Comparison of ENCODE assay signal across 9 cellular contexts in genomic region chr19:19192910-19193423, GRCh38. TPM values are rescaled to one million over a fixed set of nuclear protein-coding genes. Genes with fewer than 3 reads are reported as not detected.
DNase-seq lines count a peak whose midpoint lies in the region; FAIRE-seq and TF ChIP-seq lines count a peak whose summit lies in the region.
"Had no signal": no experiment of that assay in that cellular context is flagged by ENCODE, and none has a peak within 500 bp of the region (broad histone marks: within the 10 kb centered on the region; RNA-seq: fewer than 3 reads in every experiment).

No MANE protein-coding gene starts in this region.

- H3K4me3 Mint-ChIP-seq in nephron: peak overlapping the region; percentile 97 to 100 (median 99)

- peak overlapping the region; percentile 95 for H3K4me3 ChIP-seq in GM12864 (ENCODE audit: low read depth, low read length)
- peak overlapping the region; percentile 90 for H3K4me3 ChIP-seq in MG63

- H3K36me3 Mint-ChIP-seq in nephron (ENCODE audit: low read depth): peaks cover 17% of the 10 kb centered on the region

- no peaks in the 10 kb centered on the region for H3K9me3 Mint-ChIP-seq in nephron

- no peaks in the 10 kb centered on the region for H3K9me3 ChIP-seq in MG63

- peaks cover 22% of the 10 kb centered on the region for H3K4me1 Mint-ChIP-seq in nephron

- H3K27ac Mint-ChIP-seq in nephron: peak overlapping the region; percentile 99 to 100 (median 99)

- DNase-seq in GM12864 (ENCODE audit: low read depth) (no peak), MG63 (no peak), dermis blood vessel endothelial cell (peak; percentile 50), urothelium cell line (ENCODE audit: low spot score) (no peak), HTR-8/SVneo (ENCODE audit: insufficient read length, low spot score) (no peak), NCI-H1092 (lab: John Stamatoyannopoulos, UW) (no peak)
- DNase-seq in stimulated activated CD4-positive, alpha-beta T cell treated with anti-CD3 and anti-CD28 coated beads, Interleukin-1b, Interleukin-23, amount 100 ng/mL, for 48 hours: no peak

- H3K27me3 Mint-ChIP-seq in nephron (ENCODE audit: low read depth): no peaks in the 10 kb centered on the region

- H3K36me3 ChIP-seq in MG63: peaks cover 44% of the 10 kb centered on the region

- no peak for TF ChIP-seq CTCF in GM12864 (IDR thresholded peaks at IDR 0.05; ENCODE audit: low read depth, low read length, missing control alignments)
- TF ChIP-seq CTCF in nephron (IDR thresholded peaks at IDR 0.05; ENCODE audit: unreplicated experiment in 3 of 3): no peak

- FAIRE-seq in urothelium cell line (lab: Jason Lieb, UNC): no peak
- FAIRE-seq in HTR-8/SVneo (lab: Jason Lieb, UNC): no peak

- no peaks in the 10 kb centered on the region for H3K27me3 ChIP-seq in MG63

RNA-seq across cellular contexts. Expression of gene RFXANK, which starts 0.9 kb away (rescaled TPM):
- total RNA-seq in MG63 (2014; rRNA removed; shearing (Covaris generic); ENCODE audit: low replicate concordance): 64.9 and 144 TPM in 2 replicates
- total RNA-seq in dermis blood vessel endothelial cell: 68.3 and 108 TPM in 2 replicates

RNA-seq across cellular contexts. Expression of gene BORCS8, which starts 1.0 kb away (rescaled TPM):
- 16.5 and 37.4 TPM in 2 replicates for total RNA-seq in MG63 (2014; rRNA removed; shearing (Covaris generic); ENCODE audit: low replicate concordance)
- total RNA-seq in dermis blood vessel endothelial cell: 19.8 and 20.3 TPM in 2 replicates

RNA-seq across cellular contexts. Expression of gene NR2C2AP, which starts 10.2 kb away (rescaled TPM):
- 46.4 and 63.1 TPM in 2 replicates for total RNA-seq in MG63 (2014; rRNA removed; shearing (Covaris generic); ENCODE audit: low replicate concordance)
- total RNA-seq in dermis blood vessel endothelial cell: 11.3 and 18.7 TPM in 2 replicates

RNA-seq across cellular contexts. Expression of gene NCAN, which starts 18.8 kb away (rescaled TPM):
- total RNA-seq in MG63 (2014; rRNA removed; shearing (Covaris generic); ENCODE audit: low replicate concordance): 0.07 and 0.79 TPM in 2 replicates
- not detected in 2 replicates for total RNA-seq in dermis blood vessel endothelial cell
- total RNA-seq: T-helper 2 cell treated with Interferon-gamma antibody and Interleukin-4, amounts not matched to agents 100 ng/mL and 5 ng/mL, for 36 hours had no signal

RNA-seq across cellular contexts. Expression of gene MEF2B, which starts 22.9 kb away (rescaled TPM):
- total RNA-seq in MG63 (2014; rRNA removed; shearing (Covaris generic); ENCODE audit: low replicate concordance): 2.1 TPM in 1 of 2 replicates, not detected in the other
- total RNA-seq in dermis blood vessel endothelial cell: 0.34 TPM in 1 of 2 replicates, not detected in the other
